35 cellular contexts compared by ENCODE assay signal in the genomic region with DNA sequence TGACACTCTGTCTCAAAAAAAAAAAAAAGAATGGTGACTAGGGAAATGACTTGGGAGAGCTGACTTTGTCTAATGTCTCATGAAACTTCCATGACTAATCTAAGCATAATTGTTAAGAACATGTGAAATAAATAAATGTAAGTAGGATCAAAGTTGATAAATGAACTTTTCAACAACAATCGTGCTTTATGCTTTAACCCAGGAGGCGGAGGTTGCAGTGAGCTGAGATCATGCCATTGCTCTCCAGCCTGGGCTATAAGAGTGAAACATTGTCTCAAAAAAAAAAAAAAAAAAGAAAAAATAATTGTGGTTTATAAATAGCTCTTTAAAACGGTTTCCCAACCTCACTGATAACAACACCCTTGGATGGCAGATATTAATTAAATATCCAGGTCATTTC.
"Had no signal": no experiment of that assay in that cellular context is flagged by ENCODE, and none has a peak within 500 bp of the region (broad histone marks: within the 10 kb centered on the region; RNA-seq: fewer than 3 reads in every experiment).

No MANE protein-coding gene starts in this region.

- H3K4me1 Mint-ChIP-seq: activated CD4-positive, alpha-beta T cell treated with anti-CD3 and anti-CD28 coated beads for 36 hours; activated CD4-positive, alpha-beta T cell treated with anti-CD3 and anti-CD28 coated beads, Interleukin-2, amount 10 ng/mL, durations not matched to agents 24 days and 14 days; activated CD8-positive, alpha-beta memory T cell treated with anti-CD3 and anti-CD28 coated beads, Interleukin-2, amount 10 ng/mL, durations not matched to agents 7 days and 5 days; activated naive CD4-positive, alpha-beta T cell treated with anti-CD3 and anti-CD28 coated beads, Interleukin-2, amount 50 U/mL, for 24 hours; activated naive CD8-positive, alpha-beta T cell treated with anti-CD3 and anti-CD28 coated beads for 36 hours; activated naive CD8-positive, alpha-beta T cell treated with anti-CD3 and anti-CD28 coated beads, Interleukin-2, amount 50 U/mL, for 24 hours; central memory CD8-positive, alpha-beta T cell; T-helper 17 cell had no signal

- H3K36me3 ChIP-seq: adrenal gland, ascending aorta, brain microvascular endothelial cell, esophagus muscularis mucosa, gastroesophageal sphincter, heart right ventricle, WERI-Rb-1 had no signal

- H3K4me3 Mint-ChIP-seq: activated CD4-positive, alpha-beta memory T cell treated with anti-CD3 and anti-CD28 coated beads for 36 hours; activated CD4-positive, alpha-beta T cell treated with anti-CD3 and anti-CD28 coated beads for 36 hours; activated CD4-positive, alpha-beta T cell treated with anti-CD3 and anti-CD28 coated beads, Interleukin-2, amount 10 ng/mL, durations not matched to agents 24 days and 14 days; activated CD8-positive, alpha-beta memory T cell treated with anti-CD3 and anti-CD28 coated beads, Interleukin-2, amount 10 ng/mL, durations not matched to agents 7 days and 5 days; activated CD8-positive, alpha-beta T cell treated with anti-CD3 and anti-CD28 coated beads, Interleukin-2, amount 10 ng/mL, durations not matched to agents 7 days and 5 days; activated naive CD4-positive, alpha-beta T cell treated with anti-CD3 and anti-CD28 coated beads for 36 hours; activated naive CD4-positive, alpha-beta T cell treated with anti-CD3 and anti-CD28 coated beads, Interleukin-2, amount 50 U/mL, for 24 hours; activated naive CD8-positive, alpha-beta T cell treated with anti-CD3 and anti-CD28 coated beads for 36 hours; activated naive CD8-positive, alpha-beta T cell treated with anti-CD3 and anti-CD28 coated beads, Interleukin-2, amount 50 U/mL, for 24 hours; activated T-helper 1 cell treated with anti-CD3 and anti-CD28 coated beads, Interleukin-12 subunit alpha, Interleukin-12 subunit beta, Interleukin-2, Interleukin-4 antibody, amounts not matched to agents 30 ng/mL and 10 ng/mL and 1 ng/mL, durations not matched to agents 14 hours and 24 hours and 36 hours; central memory CD8-positive, alpha-beta T cell; dendritic cell treated with granulocyte-macrophage colony-stimulating factor and Interleukin-4, amounts not matched to agents 40 ng/mL and 50 ng/mL, for 4 days; effector memory CD8-positive, alpha-beta T cell; T-helper 17 cell; T-helper 2 cell treated with Interferon-gamma antibody and Interleukin-4, amounts not matched to agents 5 μg/mL and 100 μg/mL, for 36 hours had no signal

- H3K27me3 Mint-ChIP-seq: activated CD4-positive, alpha-beta memory T cell treated with anti-CD3 and anti-CD28 coated beads for 36 hours; activated CD4-positive, alpha-beta T cell treated with anti-CD3 and anti-CD28 coated beads for 36 hours; activated CD4-positive, alpha-beta T cell treated with anti-CD3 and anti-CD28 coated beads, Interleukin-2, amount 10 ng/mL, durations not matched to agents 24 days and 14 days; activated CD8-positive, alpha-beta memory T cell treated with anti-CD3 and anti-CD28 coated beads, Interleukin-2, amount 10 ng/mL, durations not matched to agents 7 days and 5 days; activated naive CD4-positive, alpha-beta T cell treated with anti-CD3 and anti-CD28 coated beads, Interleukin-2, amount 50 U/mL, for 24 hours; activated naive CD8-positive, alpha-beta T cell treated with anti-CD3 and anti-CD28 coated beads for 36 hours; activated naive CD8-positive, alpha-beta T cell treated with anti-CD3 and anti-CD28 coated beads, Interleukin-2, amount 50 U/mL, for 24 hours; central memory CD8-positive, alpha-beta T cell; dendritic cell treated with granulocyte-macrophage colony-stimulating factor and Interleukin-4, amounts not matched to agents 40 ng/mL and 50 ng/mL, for 4 days; effector memory CD8-positive, alpha-beta T cell; T-helper 17 cell had no signal

- H3K9me3 ChIP-seq: adrenal gland, ascending aorta, esophagus muscularis mucosa, gastroesophageal sphincter, heart right ventricle had no signal

- H3K4me1 ChIP-seq: ascending aorta, esophagus muscularis mucosa, gastroesophageal sphincter, heart right ventricle had no signal

- H3K4me3 ChIP-seq: adrenal gland, ascending aorta, coronary artery, dorsolateral prefrontal cortex, esophagus muscularis mucosa, gastroesophageal sphincter, heart right ventricle had no signal

- H3K9me3 Mint-ChIP-seq: activated CD4-positive, alpha-beta memory T cell treated with anti-CD3 and anti-CD28 coated beads for 36 hours; activated CD4-positive, alpha-beta T cell treated with anti-CD3 and anti-CD28 coated beads, Interleukin-2, amount 10 ng/mL, durations not matched to agents 24 days and 14 days; activated naive CD4-positive, alpha-beta T cell treated with anti-CD3 and anti-CD28 coated beads for 36 hours; activated naive CD4-positive, alpha-beta T cell treated with anti-CD3 and anti-CD28 coated beads, Interleukin-2, amount 50 U/mL, for 24 hours; activated naive CD8-positive, alpha-beta T cell treated with anti-CD3 and anti-CD28 coated beads for 36 hours; activated naive CD8-positive, alpha-beta T cell treated with anti-CD3 and anti-CD28 coated beads, Interleukin-2, amount 50 U/mL, for 24 hours; activated T-helper 1 cell treated with anti-CD3 and anti-CD28 coated beads, Interleukin-12 subunit alpha, Interleukin-12 subunit beta, Interleukin-2, Interleukin-4 antibody, amounts not matched to agents 30 ng/mL and 10 ng/mL and 1 ng/mL, durations not matched to agents 14 hours and 24 hours and 36 hours; activated T-helper 2 cell treated with anti-CD3 and anti-CD28 coated beads, Interferon-gamma antibody, Interleukin-2, Interleukin-4, amounts not matched to agents 10 μg/mL and 5 μg/mL and 100 μg/mL, durations not matched to agents 14 hours and 24 hours and 36 hours; central memory CD8-positive, alpha-beta T cell; dendritic cell treated with granulocyte-macrophage colony-stimulating factor and Interleukin-4, amounts not matched to agents 40 ng/mL and 50 ng/mL, for 4 days; effector memory CD8-positive, alpha-beta T cell; T-helper 2 cell treated with Interferon-gamma antibody and Interleukin-4, amounts not matched to agents 5 μg/mL and 100 μg/mL, for 36 hours had no signal

- DNase-seq: activated CD4-positive, alpha-beta memory T cell treated with anti-CD3 and anti-CD28 coated beads for 36 hours; activated CD4-positive, alpha-beta T cell treated with anti-CD3 and anti-CD28 coated beads for 36 hours; activated CD4-positive, alpha-beta T cell treated with anti-CD3 and anti-CD28 coated beads, Interleukin-2, amount 10 ng/mL, durations not matched to agents 24 days and 14 days; activated CD4-positive, CD25-positive, alpha-beta regulatory T cell; activated CD4-positive, CD25-positive, alpha-beta regulatory T cell treated with anti-CD3 and anti-CD28 coated beads, Interleukin-2, amount 50 U/mL, for 72 hours; activated CD8-positive, alpha-beta memory T cell treated with anti-CD3 and anti-CD28 coated beads, Interleukin-2, amount 10 ng/mL, durations not matched to agents 7 days and 5 days; activated CD8-positive, alpha-beta memory T cell treated with anti-CD3 and anti-CD28 coated beads, Interleukin-2, amount 50 U/mL, for 4 hours; activated CD8-positive, alpha-beta T cell treated with anti-CD3 and anti-CD28 coated beads, Interleukin-2, amount 10 ng/mL, durations not matched to agents 7 days and 5 days; activated naive CD4-positive, alpha-beta T cell treated with anti-CD3 and anti-CD28 coated beads for 36 hours; activated naive CD8-positive, alpha-beta T cell treated with anti-CD3 and anti-CD28 coated beads for 36 hours; activated naive CD8-positive, alpha-beta T cell treated with anti-CD3 and anti-CD28 coated beads, Interleukin-2, amount 50 U/mL, for 24 hours; activated T-cell treated with anti-CD3 and anti-CD28 coated beads, Interleukin-2, amount 50 U/mL, for 1 hour; activated T-cell treated with anti-CD3 and anti-CD28 coated beads, Interleukin-2, amount 50 U/mL, for 48 hours; adrenal gland; brain microvascular endothelial cell; dorsolateral prefrontal cortex; effector CD4-positive, alpha-beta T cell; effector memory CD8-positive, alpha-beta T cell; erythroblast; foreskin keratinocyte; heart right ventricle; T-helper 1 cell; T-helper 17 cell; T1000; WERI-Rb-1 had no signal

- H3K27ac Mint-ChIP-seq: activated CD4-positive, alpha-beta memory T cell treated with anti-CD3 and anti-CD28 coated beads for 36 hours; activated CD4-positive, alpha-beta T cell treated with anti-CD3 and anti-CD28 coated beads for 36 hours; activated CD4-positive, alpha-beta T cell treated with anti-CD3 and anti-CD28 coated beads, Interleukin-2, amount 10 ng/mL, durations not matched to agents 24 days and 14 days; activated CD8-positive, alpha-beta memory T cell treated with anti-CD3 and anti-CD28 coated beads, Interleukin-2, amount 10 ng/mL, durations not matched to agents 7 days and 5 days; activated CD8-positive, alpha-beta T cell treated with anti-CD3 and anti-CD28 coated beads, Interleukin-2, amount 10 ng/mL, durations not matched to agents 7 days and 5 days; activated naive CD4-positive, alpha-beta T cell treated with anti-CD3 and anti-CD28 coated beads for 36 hours; activated naive CD4-positive, alpha-beta T cell treated with anti-CD3 and anti-CD28 coated beads, Interleukin-2, amount 50 U/mL, for 24 hours; activated naive CD8-positive, alpha-beta T cell treated with anti-CD3 and anti-CD28 coated beads for 36 hours; activated naive CD8-positive, alpha-beta T cell treated with anti-CD3 and anti-CD28 coated beads, Interleukin-2, amount 50 U/mL, for 24 hours; activated T-helper 1 cell treated with anti-CD3 and anti-CD28 coated beads, Interleukin-12 subunit alpha, Interleukin-12 subunit beta, Interleukin-2, Interleukin-4 antibody, amounts not matched to agents 30 ng/mL and 10 ng/mL and 1 ng/mL, durations not matched to agents 14 hours and 24 hours and 36 hours; activated T-helper 2 cell treated with anti-CD3 and anti-CD28 coated beads, Interferon-gamma antibody, Interleukin-2, Interleukin-4, amounts not matched to agents 10 μg/mL and 5 μg/mL and 100 μg/mL, durations not matched to agents 14 hours and 24 hours and 36 hours; dendritic cell treated with granulocyte-macrophage colony-stimulating factor and Interleukin-4, amounts not matched to agents 40 ng/mL and 50 ng/mL, for 4 days; effector memory CD8-positive, alpha-beta T cell; T-helper 17 cell; T-helper 2 cell treated with Interferon-gamma antibody and Interleukin-4, amounts not matched to agents 5 μg/mL and 100 μg/mL, for 36 hours had no signal

- ATAC-seq: activated CD4-positive, alpha-beta T cell treated with anti-CD3 and anti-CD28 coated beads for 36 hours; activated CD8-positive, alpha-beta memory T cell treated with anti-CD3 and anti-CD28 coated beads, Interleukin-2, amount 10 ng/mL, durations not matched to agents 7 days and 5 days; activated CD8-positive, alpha-beta T cell treated with anti-CD3 and anti-CD28 coated beads, Interleukin-2, amount 10 ng/mL, durations not matched to agents 7 days and 5 days; activated naive CD8-positive, alpha-beta T cell treated with anti-CD3 and anti-CD28 coated beads, Interleukin-2, amount 50 U/mL, for 24 hours; effector memory CD8-positive, alpha-beta T cell; foreskin keratinocyte; gastroesophageal sphincter; heart right ventricle; T-helper 17 cell had no signal

- H3K27ac ChIP-seq: adrenal gland, ascending aorta, brain microvascular endothelial cell, coronary artery, esophagus muscularis mucosa, foreskin keratinocyte, gastroesophageal sphincter, heart right ventricle, WERI-Rb-1 had no signal

- H3K27me3 ChIP-seq: adrenal gland, ascending aorta, brain microvascular endothelial cell, dorsolateral prefrontal cortex, esophagus muscularis mucosa, foreskin keratinocyte, gastroesophageal sphincter, heart right ventricle had no signal

- H3K36me3 Mint-ChIP-seq: activated CD4-positive, alpha-beta memory T cell treated with anti-CD3 and anti-CD28 coated beads for 36 hours; activated CD8-positive, alpha-beta memory T cell treated with anti-CD3 and anti-CD28 coated beads, Interleukin-2, amount 10 ng/mL, durations not matched to agents 7 days and 5 days; activated naive CD4-positive, alpha-beta T cell treated with anti-CD3 and anti-CD28 coated beads, Interleukin-2, amount 50 U/mL, for 24 hours; activated naive CD8-positive, alpha-beta T cell treated with anti-CD3 and anti-CD28 coated beads for 36 hours had no signal
